Comparison of ENCODE assay signal across 25 cellular contexts in genomic region chr9:90423661-90424193, GRCh38.
DNase-seq lines count a peak whose midpoint lies in the region; ATAC-seq and TF ChIP-seq lines count a peak whose summit lies in the region.
"Had no signal": no experiment of that assay in that cellular context is flagged by ENCODE, and none has a peak within 500 bp of the region (broad histone marks: within the 10 kb centered on the region; RNA-seq: fewer than 3 reads in every experiment).

No MANE protein-coding gene starts in this region.

- peak overlapping the region in 2 of 3 experiments; percentile 19 to 73 for H3K27ac Mint-ChIP-seq in nephron
- H3K27ac Mint-ChIP-seq in CD4-positive, alpha-beta T cell = no peak overlapping the region
- H3K27ac Mint-ChIP-seq: activated CD8-positive, alpha-beta T cell treated with anti-CD3 and anti-CD28 coated beads for 36 hours; natural killer cell; T-helper 2 cell treated with Interferon-gamma antibody and Interleukin-4, amounts not matched to agents 5 μg/mL and 100 μg/mL, for 36 hours had no signal

- ATAC-seq in GM18498 (IDR thresholded peaks at IDR 0.05; ENCODE audit: unreplicated experiment) (no peak), HG02981 (IDR thresholded peaks at IDR 0.05; ENCODE audit: unreplicated experiment) (no peak)
- ATAC-seq in CD4-positive, alpha-beta T cell (ENCODE audit: poor library complexity) = no peak
- ATAC-seq: activated CD8-positive, alpha-beta T cell treated with anti-CD3 and anti-CD28 coated beads for 36 hours; gastrocnemius medialis; natural killer cell had no signal

- H3K9me3 ChIP-seq in endocrine pancreas (ENCODE audit: control insufficient read depth, low read length) (no peaks in the 10 kb centered on the region), SJCRH30 (replicated peaks) (no peaks in the 10 kb centered on the region)
- H3K9me3 ChIP-seq in CD4-positive, alpha-beta T cell (ENCODE audit: control insufficient read depth, low read length) = no peaks in the 10 kb centered on the region
- H3K9me3 ChIP-seq: adrenal gland, gastrocnemius medialis, Peyer's patch, sigmoid colon had no signal

- H3K27ac ChIP-seq in CD4-positive, alpha-beta T cell (ENCODE audit: low read depth, low read length) = no peak overlapping the region
- no peak overlapping the region for H3K27ac ChIP-seq in SJCRH30
- H3K27ac ChIP-seq: adrenal gland, gastrocnemius medialis, KMS-11, Peyer's patch, sigmoid colon had no signal

- CTCF ChIA-PET in CD4-positive, alpha-beta T cell (lab: Charles Lee) = no interaction called here

- no peaks in the 10 kb centered on the region for H3K9me3 Mint-ChIP-seq in nephron
- no peaks in the 10 kb centered on the region for H3K9me3 Mint-ChIP-seq in CD4-positive, alpha-beta T cell
- H3K9me3 Mint-ChIP-seq: activated CD8-positive, alpha-beta T cell treated with anti-CD3 and anti-CD28 coated beads for 36 hours; natural killer cell; T-helper 2 cell treated with Interferon-gamma antibody and Interleukin-4, amounts not matched to agents 5 μg/mL and 100 μg/mL, for 36 hours had no signal

- peak overlapping the region in 2 of 3 experiments; percentile 1 to 4 for H3K4me3 Mint-ChIP-seq in nephron
- H3K4me3 Mint-ChIP-seq in CD4-positive, alpha-beta T cell = no peak overlapping the region
- H3K4me3 Mint-ChIP-seq: activated CD8-positive, alpha-beta T cell treated with anti-CD3 and anti-CD28 coated beads for 36 hours; natural killer cell; T-helper 2 cell treated with Interferon-gamma antibody and Interleukin-4, amounts not matched to agents 5 μg/mL and 100 μg/mL, for 36 hours had no signal

- in situ Hi-C loops in ACHN (cut with HindIII; ENCODE audit: low pct_ligation_motif_present, low pct_unique_long_range_greater_than_20kb, low sequenced_read_pairs) = no loop called here

- H3K4me1 ChIP-seq in endocrine pancreas (ENCODE audit: control insufficient read depth, insufficient read depth, low read length) (no peaks in the 10 kb centered on the region), SJCRH30 (0 out of 2 replicates have a peak, but pooled peaks cover 4% of the 10 kb centered on the region)
- H3K4me1 ChIP-seq: adrenal gland, gastrocnemius medialis, Peyer's patch, sigmoid colon had no signal

- H3K36me3 ChIP-seq in endocrine pancreas (ENCODE audit: control insufficient read depth, insufficient read depth, low read length) (no peaks in the 10 kb centered on the region), SJCRH30 (no peaks in the 10 kb centered on the region)
- H3K36me3 ChIP-seq: adrenal gland, gastrocnemius medialis, Peyer's patch, sigmoid colon had no signal

- no peak for TF ChIP-seq CTCF in nephron (IDR thresholded peaks at IDR 0.05; ENCODE audit: unreplicated experiment in 3 of 3)
- no peak for TF ChIP-seq CTCF in CD4-positive, alpha-beta T cell (IDR thresholded peaks at IDR 0.05)

- DNase-seq in ACHN (peak; percentile 65), NCI-H226 (peak; percentile 40), SJCRH30 (no peak)
- no peak for DNase-seq in CD4-positive, alpha-beta T cell
- DNase-seq: activated CD4-positive, CD25-positive, alpha-beta regulatory T cell; activated CD8-positive, alpha-beta T cell treated with anti-CD3 and anti-CD28 coated beads for 36 hours; adrenal gland; caudate nucleus; gastrocnemius medialis; GOT3; left cardiac atrium; natural killer cell; NCI-H1930; NCI-H345; Peyer's patch; posterior cingulate gyrus; sigmoid colon; stimulated activated CD4-positive, alpha-beta T cell treated with anti-CD3 and anti-CD28 coated beads, Interleukin-1b, Interleukin-23, amount 100 ng/mL, for 48 hours; stimulated activated naive CD4-positive, alpha-beta T cell had no signal

- peaks cover 16% of the 10 kb centered on the region for H3K4me1 Mint-ChIP-seq in nephron
- no peaks in the 10 kb centered on the region for H3K4me1 Mint-ChIP-seq in CD4-positive, alpha-beta T cell (ENCODE audit: low read depth)
- H3K4me1 Mint-ChIP-seq: natural killer cell had no signal

- no peaks in the 10 kb centered on the region for H3K27me3 Mint-ChIP-seq in nephron (ENCODE audit: low read depth)
- H3K27me3 Mint-ChIP-seq in CD4-positive, alpha-beta T cell = peaks cover 20% of the 10 kb centered on the region

- H3K36me3 Mint-ChIP-seq in nephron (ENCODE audit: low read depth) = no peaks in the 10 kb centered on the region
- no peaks in the 10 kb centered on the region for H3K36me3 Mint-ChIP-seq in CD4-positive, alpha-beta T cell (ENCODE audit: low read depth)
- H3K36me3 Mint-ChIP-seq: natural killer cell had no signal

- POLR2A ChIA-PET in CD4-positive, alpha-beta T cell (lab: Charles Lee) = no interaction called here

- no peak overlapping the region for H3K9ac ChIP-seq in endocrine pancreas (ENCODE audit: control insufficient read depth, insufficient read depth, low read length)
- H3K9ac ChIP-seq: KMS-11 had no signal

- intact Hi-C loops in CD4-positive, alpha-beta T cell (cut with DNase I, micrococcal nuclease) = no loop called here

- H3K4me3 ChIP-seq in endocrine pancreas (ENCODE audit: control insufficient read depth, insufficient read depth, low read length) (peak overlapping the region; percentile 42), SJCRH30 (no peak overlapping the region)
- H3K4me3 ChIP-seq: adrenal gland, gastrocnemius medialis, Peyer's patch, sigmoid colon had no signal

- no peaks in the 10 kb centered on the region for H3K27me3 ChIP-seq in endocrine pancreas (ENCODE audit: control insufficient read depth, insufficient read depth, low read length)
- H3K27me3 ChIP-seq in CD4-positive, alpha-beta T cell (ENCODE audit: control insufficient read depth, insufficient read depth, low read length) = peaks cover 8% of the 10 kb centered on the region
- no peaks in the 10 kb centered on the region for H3K27me3 ChIP-seq in SJCRH30
- H3K27me3 ChIP-seq: adrenal gland, gastrocnemius medialis, Peyer's patch, sigmoid colon had no signal

Comparison
In these comparisons a context has a peak if more than half of its experiments do, and no peak if none do; other contexts are left out.
1. DNase-seq: peak in ACHN (single experiment) and NCI-H226 (single experiment); none in CD4-positive, alpha-beta T cell (0 of 10) and SJCRH30 (0 of 2).